In the genomic region with DNA sequence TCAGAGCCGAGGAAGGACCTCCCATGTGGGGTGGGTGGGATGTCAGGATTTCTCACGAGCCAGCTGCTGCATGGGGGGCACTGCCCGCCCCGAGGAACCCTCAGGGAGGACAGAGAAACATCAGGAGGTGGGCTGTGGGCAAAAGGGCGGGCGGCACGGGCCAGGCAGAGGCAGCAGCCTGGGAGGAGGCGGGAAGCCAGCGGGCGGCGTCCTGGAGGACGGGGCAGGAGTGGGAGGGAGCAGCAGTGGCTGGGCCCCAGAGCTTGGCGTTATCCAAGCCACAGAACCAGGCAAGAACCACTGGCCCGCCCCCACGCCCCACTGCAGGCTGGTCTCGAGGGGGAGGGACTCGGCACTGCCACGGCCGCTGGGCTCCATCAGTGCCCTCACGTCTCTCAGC, we compare ENCODE assay signal across 27 cellular contexts. TPM values are rescaled to one million over a fixed set of nuclear protein-coding genes. Genes with fewer than 3 reads are reported as not detected.
DNase-seq lines count a peak whose midpoint lies in the region; TF ChIP-seq lines count a peak whose summit lies in the region.
"Had no signal": no experiment of that assay in that cellular context is flagged by ENCODE, and none has a peak within 500 bp of the region (broad histone marks: within the 10 kb centered on the region; RNA-seq: fewer than 3 reads in every experiment).

No MANE protein-coding gene starts in this region.

- no peaks in the 10 kb centered on the region for H3K79me2 ChIP-seq in parathyroid adenoma

- H2AFZ ChIP-seq in parathyroid adenoma = no peak overlapping the region

- 67 to 79% methylated on average over 16 to 18 of the region's 20 CpGs for WGBS in thyroid gland, 2 donors

- no peak overlapping the region for H3K4me3 ChIP-seq in parathyroid adenoma (ENCODE audit: low read depth, low read length)
- no peak overlapping the region for H3K4me3 ChIP-seq in thyroid gland (replicated peaks in 1 of 3)
- H3K4me3 ChIP-seq: spleen had no signal

- H3K4me1 ChIP-seq in parathyroid adenoma = peaks cover 19% of the 10 kb centered on the region
- peaks cover 24 to 31% of the 10 kb centered on the region in 2 donors for H3K4me1 ChIP-seq in thyroid gland

- DNase-seq in HUDEP-2 (lab: John Stamatoyannopoulos, UW; ENCODE audit: unreplicated experiment in 76 of 76) = peak in 59 of 76 experiments; percentile 12 to 87 (median 60)
- peak; percentile 88 for DNase-seq in cardiac septum (ENCODE audit: low spot score)
- peak; percentile 14 to 16 for DNase-seq in thyroid gland
- no peak for DNase-seq in NCI-H524 (lab: John Stamatoyannopoulos, UW)
- DNase-seq in NCI-H2107 (lab: John Stamatoyannopoulos, UW) = no peak
- DNase-seq in NOMO-1 (lab: John Stamatoyannopoulos, UW; ENCODE audit: unreplicated experiment in 2 of 2) = no peak
- DNase-seq in T-helper 1 cell = no peak
- DNase-seq: activated CD4-positive, alpha-beta T cell treated with anti-CD3 and anti-CD28 coated beads, Interleukin-2, amount 50 U/mL, for 48 hours; activated CD4-positive, CD25-positive, alpha-beta regulatory T cell treated with anti-CD3 and anti-CD28 coated beads, Interleukin-2, amount 50 U/mL, for 72 hours; activated gamma-delta T cell treated with Interleukin-2 at 50 U/mL for 16 hours; activated naive CD8-positive, alpha-beta T cell treated with anti-CD3 and anti-CD28 coated beads, Interleukin-2, amount 10 ng/mL, durations not matched to agents 7 days and 5 days; activated T-cell treated with anti-CD3 and anti-CD28 coated beads, Interleukin-2, amount 50 U/mL, for 48 hours; DMS53; endodermal cell; IMR-90; mammary epithelial cell; retina; SK-N-SH; spleen; stimulated activated naive CD8-positive, alpha-beta T cell treated with anti-CD3 and anti-CD28 coated beads, Interleukin-15, amount 100 ng/mL, for 72 hours; T-helper 2 cell had no signal

- intact Hi-C loops in cardiac septum (cut with DNase I) = loop anchor here (5.0 to 10.0 kb wide), 2 partner anchors 143 to 495 kb away; a partner anchor contains a TSS
- intact Hi-C loops in thyroid gland (cut with DNase I) = no loop called here

- no peaks in the 10 kb centered on the region for H3K36me3 ChIP-seq in parathyroid adenoma (ENCODE audit: control insufficient read depth, insufficient read depth, low read length)
- H3K36me3 ChIP-seq in thyroid gland = no peaks in the 10 kb centered on the region
- H3K36me3 ChIP-seq: BE2C, spleen had no signal

- H3K4me2 ChIP-seq in parathyroid adenoma (ENCODE audit: low read length) = peak overlapping the region; percentile 57
- H3K4me2 ChIP-seq: SK-N-SH had no signal

- H3K9ac ChIP-seq in parathyroid adenoma = no peak overlapping the region
- H3K9ac ChIP-seq: SK-N-SH had no signal

- H3K27ac ChIP-seq in parathyroid adenoma (no peak overlapping the region), thyroid gland (no peak overlapping the region)
- H3K27ac ChIP-seq: RWPE1 had no signal

- no peak for TF ChIP-seq CTCF in parathyroid adenoma (IDR thresholded peaks at IDR 0.05)
- TF ChIP-seq CTCF in thyroid gland (IDR thresholded peaks at IDR 0.05) = no peak

- no peaks in the 10 kb centered on the region for H3K27me3 ChIP-seq in parathyroid adenoma (ENCODE audit: control insufficient read depth, insufficient read depth, low read length)
- no peaks in the 10 kb centered on the region for H3K27me3 ChIP-seq in thyroid gland
- H3K27me3 ChIP-seq: BE2C had no signal

- H3K9me3 ChIP-seq in parathyroid adenoma (ENCODE audit: control insufficient read depth, low read length) = no peaks in the 10 kb centered on the region
- H3K9me3 ChIP-seq in thyroid gland = no peaks in the 10 kb centered on the region
- H3K9me3 ChIP-seq: BE2C, SK-N-SH, spleen had no signal

- TF ChIP-seq POLR2A in thyroid gland (IDR thresholded peaks at IDR 0.05) = no peak

RNA-seq across cellular contexts. Expression of a gene that starts 2.4 kb away (rescaled TPM):
- total RNA-seq in cardiac septum = 67.8 TPM
- 1 to 10 TPM in 1 of 4 donors, under 1 TPM in 3; 0.13 to 1.5 (median 0.53) TPM for total RNA-seq in thyroid gland
- total RNA-seq: activated naive CD8-positive, alpha-beta T cell treated with anti-CD3 and anti-CD28 coated beads, Interleukin-2, amount 10 ng/mL, durations not matched to agents 7 days and 5 days; endodermal cell; fibroblast of villous mesenchyme; IMR-90; mammary epithelial cell; NCI-H460; osteoblast had no signal

RNA-seq across cellular contexts. Expression of a gene that starts 22.6 kb away (rescaled TPM):
- total RNA-seq in cardiac septum = 0.89 TPM
- 1 to 10 TPM in 1 of 4 donors, not detected in 3; 3.1 TPM for total RNA-seq in thyroid gland
- total RNA-seq: activated naive CD8-positive, alpha-beta T cell treated with anti-CD3 and anti-CD28 coated beads, Interleukin-2, amount 10 ng/mL, durations not matched to agents 7 days and 5 days; fibroblast of villous mesenchyme; IMR-90; osteoblast; spleen had no signal

Comparison
In these comparisons a context has a peak if more than half of its experiments do, and no peak if none do; other contexts are left out.
1. DNase-seq: peak in HUDEP-2 (59 of 76), cardiac septum (single experiment) and thyroid gland (2 of 2); none in NCI-H524 (0 of 2), NCI-H2107 (single experiment), NOMO-1 (0 of 2) and T-helper 1 cell (0 of 5).
2. RNA of a gene that starts 2.4 kb away (total RNA-seq): 67.8 TPM in cardiac septum (single experiment); 0.13 to 1.5 TPM in thyroid gland; every median in the first group is over 10 times any median in the second.